Comparison of ENCODE assay signal across 9 cellular contexts in the genomic region with DNA sequence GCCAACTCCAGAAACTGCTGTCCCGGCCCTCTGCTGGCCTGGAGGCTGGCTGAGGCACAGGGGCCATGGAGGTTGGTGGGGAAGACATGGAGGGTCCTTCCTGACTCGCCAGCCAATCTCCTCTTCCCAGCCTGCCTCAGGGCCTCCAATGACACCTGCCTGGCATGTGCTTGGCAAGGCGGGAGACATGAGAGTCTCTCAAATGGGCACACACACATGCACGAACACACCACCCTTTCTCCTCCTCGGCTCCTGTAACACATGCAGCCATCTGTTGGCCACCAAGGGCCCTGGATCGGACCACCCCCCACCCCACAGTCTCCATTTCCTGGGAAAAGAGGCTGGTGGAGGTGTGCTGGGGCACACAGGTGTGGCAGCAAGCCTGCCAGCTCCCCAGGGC. TPM values are rescaled to one million over a fixed set of nuclear protein-coding genes. Genes with fewer than 3 reads are reported as not detected.
DNase-seq lines count a peak whose midpoint lies in the region; ATAC-seq, FAIRE-seq and TF ChIP-seq lines count a peak whose summit lies in the region.
"Had no signal": no experiment of that assay in that cellular context is flagged by ENCODE, and none has a peak within 500 bp of the region (broad histone marks: within the 10 kb centered on the region; RNA-seq: fewer than 3 reads in every experiment).

No MANE protein-coding gene starts in this region.

- FAIRE-seq in kidney (lab: Jason Lieb, UNC), result no peak

- H3K9ac ChIP-seq in kidney (ENCODE audit: low read length in 2 of 2), result peak overlapping the region in 1 of 2 donors; percentile 51

- intact Hi-C loops in activated T-helper 2 cell treated with anti-CD3 and anti-CD28 coated beads, Interferon-gamma antibody, Interleukin-2, Interleukin-4, amounts not matched to agents 10 μg/mL and 5 μg/mL and 100 μg/mL, durations not matched to agents 14 hours and 24 hours and 36 hours (cut with micrococcal nuclease), result loop anchor here (5.0 kb wide), 1 partner anchor 205 kb away; no protein-coding TSS in a partner anchor
- intact Hi-C loops in kidney (cut with DNase I), result no loop called here

- no peak for ATAC-seq in stimulated activated naive CD8-positive, alpha-beta T cell treated with anti-CD3 and anti-CD28 coated beads, Interleukin-15, amount 100 ng/mL, for 72 hours

- no peaks in the 10 kb centered on the region for H3K36me3 Mint-ChIP-seq in activated CD4-positive, alpha-beta T cell treated with anti-CD3 and anti-CD28 coated beads, Interleukin-2, amount 10 ng/mL, durations not matched to agents 7 days and 5 days (ENCODE audit: low read depth)
- H3K36me3 Mint-ChIP-seq in activated T-helper 2 cell treated with anti-CD3 and anti-CD28 coated beads, Interferon-gamma antibody, Interleukin-2, Interleukin-4, amounts not matched to agents 10 μg/mL and 5 μg/mL and 100 μg/mL, durations not matched to agents 14 hours and 24 hours and 36 hours (ENCODE audit: low read depth), result no peaks in the 10 kb centered on the region

- peak overlapping the region; percentile 52 to 67 for H3K27ac ChIP-seq in kidney (ENCODE audit: low read depth in 2 of 2, low read length in 2 of 2)

- H3K9me3 Mint-ChIP-seq in activated CD4-positive, alpha-beta T cell treated with anti-CD3 and anti-CD28 coated beads, Interleukin-2, amount 10 ng/mL, durations not matched to agents 7 days and 5 days, result no peaks in the 10 kb centered on the region
- H3K9me3 Mint-ChIP-seq in activated T-helper 2 cell treated with anti-CD3 and anti-CD28 coated beads, Interferon-gamma antibody, Interleukin-2, Interleukin-4, amounts not matched to agents 10 μg/mL and 5 μg/mL and 100 μg/mL, durations not matched to agents 14 hours and 24 hours and 36 hours, result peaks cover 5% of the 10 kb centered on the region
- H3K9me3 Mint-ChIP-seq in stimulated activated naive CD8-positive, alpha-beta T cell treated with anti-CD3 and anti-CD28 coated beads, Interleukin-15, amount 100 ng/mL, for 72 hours, result peaks cover 0 to 6% of the 10 kb centered on the region in 2 donors

- H3K27me3 Mint-ChIP-seq in activated CD4-positive, alpha-beta T cell treated with anti-CD3 and anti-CD28 coated beads, Interleukin-2, amount 10 ng/mL, durations not matched to agents 7 days and 5 days, result no peaks in the 10 kb centered on the region
- no peaks in the 10 kb centered on the region for H3K27me3 Mint-ChIP-seq in activated T-helper 2 cell treated with anti-CD3 and anti-CD28 coated beads, Interferon-gamma antibody, Interleukin-2, Interleukin-4, amounts not matched to agents 10 μg/mL and 5 μg/mL and 100 μg/mL, durations not matched to agents 14 hours and 24 hours and 36 hours (ENCODE audit: low read depth)
- no peaks in the 10 kb centered on the region for H3K27me3 Mint-ChIP-seq in stimulated activated naive CD8-positive, alpha-beta T cell treated with anti-CD3 and anti-CD28 coated beads, Interleukin-15, amount 100 ng/mL, for 72 hours

- H3K9me3 ChIP-seq in kidney (ENCODE audit: control insufficient read depth in 1 of 2, low read length in 2 of 2), result no peaks in the 10 kb centered on the region

- H3K4me1 Mint-ChIP-seq in activated CD4-positive, alpha-beta T cell treated with anti-CD3 and anti-CD28 coated beads, Interleukin-2, amount 10 ng/mL, durations not matched to agents 7 days and 5 days, result peaks cover 25% of the 10 kb centered on the region
- peaks cover 30% of the 10 kb centered on the region for H3K4me1 Mint-ChIP-seq in activated T-helper 2 cell treated with anti-CD3 and anti-CD28 coated beads, Interferon-gamma antibody, Interleukin-2, Interleukin-4, amounts not matched to agents 10 μg/mL and 5 μg/mL and 100 μg/mL, durations not matched to agents 14 hours and 24 hours and 36 hours (ENCODE audit: low read depth)
- H3K4me1 Mint-ChIP-seq in stimulated activated naive CD8-positive, alpha-beta T cell treated with anti-CD3 and anti-CD28 coated beads, Interleukin-15, amount 100 ng/mL, for 72 hours, result peaks cover 64% of the 10 kb centered on the region

- TF ChIP-seq CTCF in kidney (IDR thresholded peaks at IDR 0.05; ENCODE audit: borderline replicate concordance, extremely low read depth, insufficient read depth), result no peak

- peaks cover 6 to 23% of the 10 kb centered on the region in 2 donors for H3K4me1 ChIP-seq in kidney (ENCODE audit: control insufficient read depth in 1 of 2, insufficient read depth in 1 of 2, low read depth in 1 of 2, low read length in 2 of 2)

- no peaks in the 10 kb centered on the region for H3K36me3 ChIP-seq in kidney (ENCODE audit: control insufficient read depth in 1 of 2, insufficient read depth in 2 of 2, low read length in 2 of 2)

- H3K4me3 Mint-ChIP-seq in activated CD4-positive, alpha-beta T cell treated with anti-CD3 and anti-CD28 coated beads, Interleukin-2, amount 10 ng/mL, durations not matched to agents 7 days and 5 days, result no peak overlapping the region
- H3K4me3 Mint-ChIP-seq in activated T-helper 2 cell treated with anti-CD3 and anti-CD28 coated beads, Interferon-gamma antibody, Interleukin-2, Interleukin-4, amounts not matched to agents 10 μg/mL and 5 μg/mL and 100 μg/mL, durations not matched to agents 14 hours and 24 hours and 36 hours (ENCODE audit: low read depth), result no peak overlapping the region
- H3K4me3 Mint-ChIP-seq in stimulated activated naive CD8-positive, alpha-beta T cell treated with anti-CD3 and anti-CD28 coated beads, Interleukin-15, amount 100 ng/mL, for 72 hours, result peak overlapping the region in 1 of 2 donors; percentile 79

- no peak for DNase-seq in activated CD4-positive, alpha-beta T cell treated with anti-CD3 and anti-CD28 coated beads, Interleukin-2, amount 10 ng/mL, durations not matched to agents 7 days and 5 days
- no peak for DNase-seq in activated CD4-positive, alpha-beta T cell treated with anti-CD3 and anti-CD28 coated beads, Interleukin-2, amount 50 U/mL, for 4 hours
- no peak for DNase-seq in activated T-helper 2 cell treated with anti-CD3 and anti-CD28 coated beads, Interferon-gamma antibody, Interleukin-2, Interleukin-4, amounts not matched to agents 10 μg/mL and 5 μg/mL and 100 μg/mL, durations not matched to agents 14 hours and 24 hours and 36 hours (ENCODE audit: low spot score)
- DNase-seq in kidney (no peak), SW480 (ENCODE audit: low spot score) (no peak), iPS-NIHi11 (ENCODE audit: low spot score) (no peak)
- no peak for DNase-seq in stimulated activated naive CD8-positive, alpha-beta T cell treated with anti-CD3 and anti-CD28 coated beads, Interleukin-15, amount 100 ng/mL, for 72 hours
- DNase-seq in stimulated activated naive CD4-positive, alpha-beta T cell treated with Interleukin-2 at 50 U/mL for 16 hours (lab: John Stamatoyannopoulos, UW), result no peak
- DNase-seq: NCI-H2081 had no signal

- POLR2A ChIA-PET in activated CD4-positive, alpha-beta T cell treated with anti-CD3 and anti-CD28 coated beads, Interleukin-2, amount 10 ng/mL, durations not matched to agents 7 days and 5 days (lab: Charles Lee), result no interaction called here

- CTCF ChIA-PET in activated CD4-positive, alpha-beta T cell treated with anti-CD3 and anti-CD28 coated beads, Interleukin-2, amount 10 ng/mL, durations not matched to agents 7 days and 5 days (lab: Charles Lee), result interaction anchor here (0.6 to 2.1 kb wide), 4 partner anchors 12 to 60 kb away, joined by 3 to 11 read pairs (median 3); no protein-coding TSS in a partner anchor

- no peak overlapping the region for H3K4me3 ChIP-seq in kidney (ENCODE audit: low read length in 2 of 2)

- H3K27ac Mint-ChIP-seq in activated CD4-positive, alpha-beta T cell treated with anti-CD3 and anti-CD28 coated beads, Interleukin-2, amount 10 ng/mL, durations not matched to agents 7 days and 5 days, result peak overlapping the region; percentile 94
- H3K27ac Mint-ChIP-seq in activated T-helper 2 cell treated with anti-CD3 and anti-CD28 coated beads, Interferon-gamma antibody, Interleukin-2, Interleukin-4, amounts not matched to agents 10 μg/mL and 5 μg/mL and 100 μg/mL, durations not matched to agents 14 hours and 24 hours and 36 hours, result peak overlapping the region; percentile 61
- H3K27ac Mint-ChIP-seq in stimulated activated naive CD8-positive, alpha-beta T cell treated with anti-CD3 and anti-CD28 coated beads, Interleukin-15, amount 100 ng/mL, for 72 hours, result peak overlapping the region; percentile 95 to 97

RNA-seq across cellular contexts. Expression of gene YKT6, which starts 56.4 kb away (rescaled TPM):
- total RNA-seq in activated CD4-positive, alpha-beta T cell treated with anti-CD3 and anti-CD28 coated beads, Interleukin-2, amount 10 ng/mL, durations not matched to agents 7 days and 5 days, result 10 to 100 TPM; 62.6 to 63.3 TPM
- total RNA-seq in activated T-helper 2 cell treated with anti-CD3 and anti-CD28 coated beads, Interferon-gamma antibody, Interleukin-2, Interleukin-4, amounts not matched to agents 10 μg/mL and 5 μg/mL and 100 μg/mL, durations not matched to agents 14 hours and 24 hours and 36 hours, result 73.1 and 76.4 TPM in 2 replicates
- 60.2 TPM for total RNA-seq in kidney
- 53.2 TPM for polyA plus RNA-seq in kidney (ENCODE audit: insufficient read depth, low read depth, low replicate concordance)
